In genomic region chr13:48648446-48648845, GRCh38 we compare ENCODE assay signal across 26 cellular contexts. TPM values are rescaled to one million over a fixed set of nuclear protein-coding genes. Genes with fewer than 3 reads are reported as not detected.
DNase-seq lines count a peak whose midpoint lies in the region; ATAC-seq, FAIRE-seq and TF ChIP-seq lines count a peak whose summit lies in the region.
"Had no signal": no experiment of that assay in that cellular context is flagged by ENCODE, and none has a peak within 500 bp of the region (broad histone marks: within the 10 kb centered on the region; RNA-seq: fewer than 3 reads in every experiment).

No MANE protein-coding gene starts in this region.

- dilution Hi-C loops in endothelial cell of umbilical vein (cut with MboI; ENCODE audit: extremely low pct_ligation_motif_present, low sequenced_read_pairs), result no loop called here

- FAIRE-seq in endothelial cell of umbilical vein (lab: Jason Lieb, UNC), result no peak
- FAIRE-seq: A204.1, G401.6, GM12878, GM19239 had no signal

- H3K9me3 ChIP-seq in T-helper 17 cell (ENCODE audit: control insufficient read depth, low read length, poor library complexity, severe bottlenecking) (no peaks in the 10 kb centered on the region), endothelial cell of umbilical vein (replicated peaks; ENCODE audit: control insufficient read depth, insufficient read depth, low read length) (no peaks in the 10 kb centered on the region)
- H3K9me3 ChIP-seq: BLaER1 had no signal

- no peak for ATAC-seq in T-helper 17 cell
- no peak for ATAC-seq in HG02610 (IDR thresholded peaks at IDR 0.05; ENCODE audit: unreplicated experiment)
- ATAC-seq: GM12878 had no signal

- H3K9me1 ChIP-seq in endothelial cell of umbilical vein (replicated peaks; ENCODE audit: control insufficient read depth, extremely low read depth, insufficient read depth, low read length), result no peaks in the 10 kb centered on the region

- H3K4me2 ChIP-seq in endothelial cell of umbilical vein (ENCODE audit: insufficient read depth, low read length), result no peak overlapping the region
- H3K4me2 ChIP-seq: BLaER1, GM23338 had no signal

- intact Hi-C loops in CD14-positive monocyte (cut with micrococcal nuclease) (no loop called here), endothelial cell of umbilical vein (cut with micrococcal nuclease) (no loop called here)

- DNase-seq in CD14-positive monocyte (ENCODE audit: low spot score) (no peak), HCEC 1CT (peak; percentile 8), T-helper 17 cell (no peak), endothelial cell of umbilical vein (ENCODE audit: low read depth, low spot score) (peak; percentile 55), GDM1 (lab: John Stamatoyannopoulos, UW) (no peak), NCI-H2107 treated with DMSO at 0.1 percent for 48 hours (lab: John Stamatoyannopoulos, UW; ENCODE audit: unreplicated experiment) (no peak), NOMO-1 treated with dmso at 0.1 percent for 144 hours (lab: John Stamatoyannopoulos, UW; ENCODE audit: unreplicated experiment) (no peak)
- DNase-seq: Calu3; CD4-positive, alpha-beta memory T cell; COR-L47; DMS53; DMS79 treated with DMSO at 0.1 percent for 48 hours; H9; HFFc6 had no signal

- H3K4me3 ChIP-seq in endothelial cell of umbilical vein (replicated peaks in 1 of 3; ENCODE audit: insufficient read depth in 1 of 3, low read depth in 1 of 3, low read length in 3 of 3), result no peak overlapping the region
- H3K4me3 ChIP-seq: BLaER1, GM12878, GM23338 had no signal

- no peaks in the 10 kb centered on the region for H3K36me3 ChIP-seq in endothelial cell of umbilical vein (ENCODE audit: control insufficient read depth in 2 of 2, extremely low read depth in 1 of 2, insufficient read depth in 2 of 2, low read length in 2 of 2)
- H3K36me3 ChIP-seq: BLaER1 had no signal

- H3K27ac Mint-ChIP-seq in CD14-positive monocyte, result peak overlapping the region in 4 of 7 donors; percentile 15 to 73 (median 46)
- peak overlapping the region; percentile 2 for H3K27ac Mint-ChIP-seq in T-helper 17 cell
- H3K27ac Mint-ChIP-seq: B cell, GM23338, H9, HFFc6 had no signal

- CTCF ChIA-PET in endothelial cell of umbilical vein (lab: Charles Lee), result no interaction called here

- H3K79me2 ChIP-seq in endothelial cell of umbilical vein (ENCODE audit: control insufficient read depth, insufficient read depth, low read length), result no peaks in the 10 kb centered on the region

- H3K9me3 Mint-ChIP-seq in CD14-positive monocyte, result peaks cover 0 to 5% (median 0%) of the 10 kb centered on the region in 7 donors
- H3K9me3 Mint-ChIP-seq: CD4-positive, alpha-beta memory T cell; GM23338; H9; HFFc6 had no signal

- H3K9ac ChIP-seq in endothelial cell of umbilical vein (replicated peaks; ENCODE audit: extremely low read depth, insufficient read depth, low read length), result no peak overlapping the region
- H3K9ac ChIP-seq: BLaER1 had no signal

- H3K27ac ChIP-seq in endothelial cell of umbilical vein (ENCODE audit: insufficient read depth, low read depth, low read length), result no peak overlapping the region
- H3K27ac ChIP-seq: 22Rv1, BLaER1, C4-2B had no signal

- H3K36me3 Mint-ChIP-seq in CD14-positive monocyte (no peaks in the 10 kb centered on the region), T-helper 17 cell (ENCODE audit: low read depth) (no peaks in the 10 kb centered on the region)
- H3K36me3 Mint-ChIP-seq: CD4-positive, alpha-beta memory T cell had no signal

- H3K4me3 Mint-ChIP-seq in CD14-positive monocyte (no peak overlapping the region), T-helper 17 cell (no peak overlapping the region)
- H3K4me3 Mint-ChIP-seq: B cell; CD4-positive, alpha-beta memory T cell; GM23338; H9; HFFc6 had no signal

- no peak overlapping the region for H2AFZ ChIP-seq in endothelial cell of umbilical vein (ENCODE audit: low read depth, low read length)
- H2AFZ ChIP-seq: GM23338 had no signal

- H3K27me3 ChIP-seq in endothelial cell of umbilical vein (ENCODE audit: control insufficient read depth in 2 of 2, insufficient read depth in 2 of 2, low read length in 2 of 2), result peaks cover 0 to 2% of the 10 kb centered on the region in 2 experiments
- H3K27me3 ChIP-seq: BLaER1 had no signal

- H3K27me3 Mint-ChIP-seq in CD14-positive monocyte (ENCODE audit: low read depth in 3 of 3) (peaks cover 0 to 2% (median 0%) of the 10 kb centered on the region in 3 donors), T-helper 17 cell (peaks cover 11% of the 10 kb centered on the region)

- H4K20me1 ChIP-seq in endothelial cell of umbilical vein (replicated peaks; ENCODE audit: control insufficient read depth, extremely low read depth, insufficient read depth, low read length), result no peaks in the 10 kb centered on the region
- H4K20me1 ChIP-seq: BLaER1 had no signal

- no TSS peak for BruUV-seq in endothelial cell of umbilical vein (replicated peaks; lab: Mats Ljungman, UMichigan)

- H3K4me1 Mint-ChIP-seq in CD14-positive monocyte (peaks cover 38% of the 10 kb centered on the region), T-helper 17 cell (peaks cover 28% of the 10 kb centered on the region)

- TF ChIP-seq CTCF in CD14-positive monocyte (IDR thresholded peaks at IDR 0.05), result no peak
- no peak for TF ChIP-seq CTCF in endothelial cell of umbilical vein (IDR thresholded peaks at IDR 0.05; ENCODE audit: extremely low read depth in 1 of 2, insufficient read depth in 1 of 2, low read depth in 1 of 2, low read length in 2 of 2)

- POLR2A ChIA-PET in endothelial cell of umbilical vein (lab: Charles Lee), result no interaction called here

- no peaks in the 10 kb centered on the region for H3K4me1 ChIP-seq in endothelial cell of umbilical vein (ENCODE audit: control insufficient read depth, extremely low read depth, insufficient read depth, low read length)

- TF ChIP-seq POLR2A in endothelial cell of umbilical vein (IDR thresholded peaks at IDR 0.05; ENCODE audit: low read depth, low read length), result no peak

TF ChIP-seq in endothelial cell of umbilical vein, 7 proteins besides CTCF, POLR2A, EP300 and RAD21:
- TF ChIP-seq MAX (IDR thresholded peaks at IDR 0.05; ENCODE audit: insufficient read depth, insufficient read length) (no peak), FOS (IDR thresholded peaks at IDR 0.05; ENCODE audit: borderline replicate concordance, insufficient read depth, low read length) (no peak), MYC (IDR thresholded peaks at IDR 0.05; ENCODE audit: low read depth, low read length) (no peak), GATA2 (IDR thresholded peaks at IDR 0.05; ENCODE audit: insufficient read depth, insufficient read length, low read depth, low read length) (no peak), POLR2AphosphoS5 (IDR thresholded peaks at IDR 0.05; ENCODE audit: insufficient read depth, low read depth, low read length) (no peak), EZH2 (IDR thresholded peaks at IDR 0.05; ENCODE audit: borderline replicate concordance, low read depth, low read length, severe bottlenecking) (no peak), JUN (IDR thresholded peaks at IDR 0.05; ENCODE audit: borderline replicate concordance, insufficient read depth, insufficient read length, low read depth) (no peak)

RNA-seq across cellular contexts. Expression of gene CYSLTR2, which starts 5.3 kb away (rescaled TPM):
- polyA plus RNA-seq in CD14-positive monocyte, result 1 to 10 TPM; 1.9 to 4.1 TPM
- total RNA-seq in T-helper 17 cell, result 1 to 10 TPM; 2.8 to 5.9 TPM
- 0.16 and 0.31 TPM in 2 replicates for total RNA-seq in endothelial cell of umbilical vein
- polyA plus RNA-seq in endothelial cell of umbilical vein, result 0.05 and 0.10 TPM in 2 replicates
- 0.03 and 0.04 TPM in 2 replicates for polyA plus RNA-seq in endothelial cell of umbilical vein (2011; cell fraction: cytosol; rRNA removed)
- 0.20 and 0.25 TPM in 2 replicates for polyA plus RNA-seq in endothelial cell of umbilical vein (2011; cell fraction: nucleus; rRNA removed)
- polyA plus RNA-seq in endothelial cell of umbilical vein (2012), result 0.07 TPM in 1 of 2 replicates, not detected in the other
- 0.17 and 0.28 TPM in 2 replicates for polyA minus RNA-seq in endothelial cell of umbilical vein
- polyA minus RNA-seq in endothelial cell of umbilical vein (2011; cell fraction: cytosol; rRNA and poly(A)+ RNA removed), result not detected
- 0.14 and 0.19 TPM in 2 replicates for polyA minus RNA-seq in endothelial cell of umbilical vein (2011; cell fraction: nucleus; rRNA and poly(A)+ RNA removed)
- total RNA-seq: B cell, Calu3, GM23338, H4, H9, HFFc6 had no signal
- polyA plus RNA-seq: AG04450, GM23338 had no signal

Comparison
In these comparisons a context has a peak if more than half of its experiments do, and no peak if none do; other contexts are left out.
1. DNase-seq: peak in HCEC 1CT (single experiment) and endothelial cell of umbilical vein (single experiment); none in CD14-positive monocyte (single experiment), T-helper 17 cell (0 of 3), GDM1 (single experiment), NCI-H2107 treated with DMSO at 0.1 percent for 48 hours (single experiment) and NOMO-1 treated with dmso at 0.1 percent for 144 hours (single experiment).